16 cellular contexts compared by ENCODE assay signal in the genomic region with DNA sequence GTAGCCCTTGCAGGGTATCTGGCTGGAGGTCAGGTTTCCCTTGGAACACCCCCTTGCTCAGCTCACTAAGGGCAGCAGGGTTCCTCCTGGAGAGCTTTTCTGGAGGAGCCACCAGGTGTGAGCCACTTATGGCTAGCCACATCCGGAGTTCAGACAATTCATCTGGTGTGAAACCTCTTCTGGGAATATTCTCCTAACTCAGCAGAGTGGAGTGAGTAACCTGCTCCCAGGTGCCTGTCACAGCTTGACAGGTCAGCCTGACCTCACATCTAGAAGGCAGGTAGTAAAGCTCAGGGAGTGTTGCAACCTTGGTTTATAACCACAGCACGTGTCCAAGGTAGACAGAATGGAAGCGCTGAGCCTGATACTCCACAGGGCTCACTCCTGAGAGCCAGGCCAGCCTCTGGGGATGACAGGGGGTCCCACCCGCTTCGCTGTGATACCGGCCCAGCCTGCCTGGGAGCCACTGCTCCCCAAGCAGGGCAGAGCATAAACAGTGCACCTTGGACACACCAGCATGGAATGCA.
DNase-seq lines count a peak whose midpoint lies in the region; ATAC-seq, FAIRE-seq and TF ChIP-seq lines count a peak whose summit lies in the region.
"Had no signal": no experiment of that assay in that cellular context is flagged by ENCODE, and none has a peak within 500 bp of the region (broad histone marks: within the 10 kb centered on the region; RNA-seq: fewer than 3 reads in every experiment).

No MANE protein-coding gene starts in this region.

- no peaks in the 10 kb centered on the region for H3K9me3 Mint-ChIP-seq in Calu3 (ENCODE audit: low read depth, unreplicated experiment)
- H3K9me3 Mint-ChIP-seq: CD4-positive, alpha-beta T cell had no signal

- ATAC-seq in left cardiac atrium, result no peak
- ATAC-seq: heart left ventricle, T-helper 17 cell had no signal

- H3K4me1 Mint-ChIP-seq in Calu3 (ENCODE audit: low read depth, unreplicated experiment), result peaks cover 16% of the 10 kb centered on the region

- intact Hi-C loops in Calu3 (cut with micrococcal nuclease; ENCODE audit: unreplicated experiment) (loop anchor here (5.0 to 10.0 kb wide), 2 partner anchors 109 to 311 kb away; partner anchors contain the start of gene FAM136A), left cardiac atrium (cut with DNase I) (loop anchor here (5.0 kb wide), 2 partner anchors 64 to 274 kb away; partner anchors contain the start of gene TGFA (in 1 of the 2))

- CTCF ChIA-PET in Calu3 (lab: Charles Lee), result interaction anchor here (0.5 to 3.1 kb wide), 3 partner anchors 59 to 287 kb away, joined by 3 to 10 read pairs (median 4); no protein-coding TSS in a partner anchor

- no peak overlapping the region for H3K27ac Mint-ChIP-seq in Calu3 (ENCODE audit: unreplicated experiment)
- H3K27ac Mint-ChIP-seq: CD4-positive, alpha-beta T cell; progenitor cell of endocrine pancreas; T-helper 17 cell had no signal

- no peaks in the 10 kb centered on the region for H3K27me3 Mint-ChIP-seq in Calu3 (ENCODE audit: unreplicated experiment)
- H3K27me3 Mint-ChIP-seq: CD4-positive, alpha-beta T cell had no signal

- no peaks in the 10 kb centered on the region for H3K36me3 Mint-ChIP-seq in Calu3 (ENCODE audit: insufficient read depth, unreplicated experiment)

- DNase-seq in Calu3 (peak; percentile 14), NCI-H2029 (lab: John Stamatoyannopoulos, UW) (peak; percentile 92), RCC 7860 (ENCODE audit: low spot score) (peak; percentile 41), kidney tubule cell (ENCODE audit: low spot score) (peak; percentile 89), left cardiac atrium (no peak), hippocampal formation (lab: John Stamatoyannopoulos, UW) (no peak)
- DNase-seq in stimulated activated naive CD4-positive, alpha-beta T cell (lab: John Stamatoyannopoulos, UW), result no peak
- no peak for DNase-seq in effector CD4-positive, alpha-beta T cell
- DNase-seq: activated effector memory CD4-positive, alpha-beta T cell treated with anti-CD3 and anti-CD28 coated beads, Interleukin-2, amount 50 U/mL, for 16 hours; anterior cingulate cortex; CD4-positive, alpha-beta T cell; GF-D8; heart left ventricle; NCI-H2227 treated with DMSO at 0.1 percent for 48 hours; T-helper 17 cell had no signal

- H3K4me3 Mint-ChIP-seq in Calu3 (ENCODE audit: low read depth, unreplicated experiment), result no peak overlapping the region
- H3K4me3 Mint-ChIP-seq: CD4-positive, alpha-beta T cell; T-helper 17 cell had no signal

- no peak for FAIRE-seq in RCC 7860 (lab: Jason Lieb, UNC)

- no peak for TF ChIP-seq CTCF in Calu3 (IDR thresholded peaks at IDR 0.05; ENCODE audit: unreplicated experiment)

- BruUV-seq in Calu3 (replicated peaks; lab: Mats Ljungman, UMichigan), result no TSS peak

Comparison
In these comparisons a context has a peak if more than half of its experiments do, and no peak if none do; other contexts are left out.
1. DNase-seq: peak in Calu3 (single experiment), NCI-H2029 (single experiment), RCC 7860 (single experiment) and kidney tubule cell (single experiment); none in stimulated activated naive CD4-positive, alpha-beta T cell (0 of 6), left cardiac atrium (single experiment), hippocampal formation (0 of 2) and effector CD4-positive, alpha-beta T cell (single experiment).